Comparison of ENCODE assay signal across 15 cellular contexts in the genomic region with DNA sequence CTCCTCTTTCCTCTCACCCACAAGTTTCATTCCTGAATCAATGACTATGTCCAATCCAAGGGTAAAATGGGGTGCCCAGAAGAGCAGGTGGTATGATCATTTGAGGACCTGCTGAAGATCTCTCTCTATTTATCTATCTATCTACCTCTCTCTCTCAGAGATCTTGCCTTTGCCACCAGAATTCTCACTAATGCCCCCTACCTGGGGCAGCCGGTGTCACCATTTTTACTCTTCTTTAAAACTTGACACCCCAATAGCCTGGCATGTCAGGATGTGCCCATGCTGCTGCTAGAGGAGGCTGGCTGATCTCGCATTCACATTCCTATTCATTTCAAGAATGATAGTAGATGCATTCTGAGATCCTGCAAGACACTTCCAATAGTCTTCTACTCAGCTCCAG.
DNase-seq lines count a peak whose midpoint lies in the region; ATAC-seq and TF ChIP-seq lines count a peak whose summit lies in the region.
"Had no signal": no experiment of that assay in that cellular context is flagged by ENCODE, and none has a peak within 500 bp of the region (broad histone marks: within the 10 kb centered on the region; RNA-seq: fewer than 3 reads in every experiment).

No MANE protein-coding gene starts in this region.

- peak; percentile 13 for TF ChIP-seq CTCF in DOHH2 (IDR thresholded peaks at IDR 0.05; ENCODE audit: low read depth, low read length, poor library complexity, severe bottlenecking)
- peak; percentile 35; the same call in 1 of the 2 replicates for TF ChIP-seq CTCF in KMS-11 (conservative IDR thresholded peaks at IDR 0.05; ENCODE audit: low read depth, low read length)
- TF ChIP-seq CTCF in SU-DHL-6 (IDR thresholded peaks at IDR 0.05; ENCODE audit: insufficient read depth, low read length, poor library complexity, severe bottlenecking), result peak; percentile 10

- H3K79me2 ChIP-seq in DOHH2 (ENCODE audit: control insufficient read depth, low read length) (no peaks in the 10 kb centered on the region), KMS-11 (ENCODE audit: insufficient read depth, low read depth) (no peaks in the 10 kb centered on the region), SU-DHL-6 (ENCODE audit: insufficient read depth, low read length) (no peaks in the 10 kb centered on the region)

- H3K27ac ChIP-seq in DOHH2 (ENCODE audit: low read depth, low read length) (no peak overlapping the region), KMS-11 (no peak overlapping the region), SU-DHL-6 (ENCODE audit: low read depth, low read length) (no peak overlapping the region)

- ATAC-seq in GM21576 (IDR thresholded peaks at IDR 0.05; ENCODE audit: unreplicated experiment), result no peak

- H3F3A ChIP-seq in DOHH2 (ENCODE audit: control insufficient read depth, insufficient read depth) (no peaks in the 10 kb centered on the region), SU-DHL-6 (ENCODE audit: insufficient read depth) (no peaks in the 10 kb centered on the region)

- H3K4me2 ChIP-seq in DOHH2 (ENCODE audit: low read length) (no peak overlapping the region), KMS-11 (no peak overlapping the region), SU-DHL-6 (ENCODE audit: low read depth, low read length, poor library complexity, severe bottlenecking) (no peak overlapping the region)

- H2AFZ ChIP-seq in KMS-11 (ENCODE audit: low read depth) (no peak overlapping the region), SU-DHL-6 (ENCODE audit: low read depth, low read length, severe bottlenecking) (no peak overlapping the region)

- peaks cover 8% of the 10 kb centered on the region for H3K4me1 ChIP-seq in DOHH2 (ENCODE audit: control insufficient read depth, low read length)
- H3K4me1 ChIP-seq in KMS-11 (ENCODE audit: low read depth, poor library complexity, severe bottlenecking), result no peaks in the 10 kb centered on the region

- H3K9ac ChIP-seq in KMS-11, result no peak overlapping the region
- H3K9ac ChIP-seq in SU-DHL-6 (ENCODE audit: low read length), result no peak overlapping the region

- H3K9me2 ChIP-seq in DOHH2 (replicated peaks; ENCODE audit: control insufficient read depth, low read length) (no peaks in the 10 kb centered on the region), SU-DHL-6 (replicated peaks; ENCODE audit: insufficient read depth, low read length) (no peaks in the 10 kb centered on the region)

- H3K9me3 ChIP-seq in DOHH2 (ENCODE audit: control insufficient read depth, insufficient read depth, low read length) (no peaks in the 10 kb centered on the region), SU-DHL-6 (ENCODE audit: insufficient read depth, low read length) (no peaks in the 10 kb centered on the region)

- DNase-seq in germinal center (ENCODE audit: low spot score), result peak; percentile 14
- DNase-seq in activated T-cell treated with anti-CD3 and anti-CD28 coated beads, Interleukin-2, amount 50 U/mL, for 1 hour, result no peak
- no peak for DNase-seq in dedifferentiated amniotic fluid mesenchymal stem cell (ENCODE audit: extremely low spot score)
- DNase-seq in stimulated activated CD4-positive, alpha-beta T cell treated with anti-CD3 and anti-CD28 coated beads, Interleukin-4, amount 100 ng/mL, for 24 hours, result no peak
- DNase-seq: COR-L47, DMS79 treated with DMSO at 0.1 percent for 48 hours, GF-D8, NCI-H1092, NCI-H2107, NCI-H226, SHP77 treated with DMSO at 0.1 percent for 48 hours had no signal

- H4K20me1 ChIP-seq in DOHH2 (ENCODE audit: control insufficient read depth, insufficient read depth, low read depth, low read length) (no peaks in the 10 kb centered on the region), KMS-11 (ENCODE audit: insufficient read depth) (no peaks in the 10 kb centered on the region), SU-DHL-6 (ENCODE audit: low read depth, low read length) (no peaks in the 10 kb centered on the region)

- H3K27me3 ChIP-seq in DOHH2 (ENCODE audit: control insufficient read depth, low read length), result no peaks in the 10 kb centered on the region
- H3K27me3 ChIP-seq in KMS-11 (ENCODE audit: insufficient read depth, low read depth), result no peaks in the 10 kb centered on the region
- H3K27me3 ChIP-seq in SU-DHL-6 (ENCODE audit: low read length), result no peaks in the 10 kb centered on the region

- H3K36me3 ChIP-seq in DOHH2 (ENCODE audit: control insufficient read depth, low read length), result no peaks in the 10 kb centered on the region
- no peaks in the 10 kb centered on the region for H3K36me3 ChIP-seq in KMS-11 (ENCODE audit: insufficient read depth)
- H3K36me3 ChIP-seq in SU-DHL-6 (ENCODE audit: low read length), result no peaks in the 10 kb centered on the region

- no peak overlapping the region for H3K4me3 ChIP-seq in DOHH2 (ENCODE audit: low read length)
- H3K4me3 ChIP-seq in KMS-11 (IDR thresholded peaks at IDR 0.05; ENCODE audit: insufficient read depth, low read depth, low read length), result no peak overlapping the region
- H3K4me3 ChIP-seq in SU-DHL-6 (ENCODE audit: insufficient read depth, low read length, poor library complexity, severe bottlenecking), result no peak overlapping the region
